In the genomic region with DNA sequence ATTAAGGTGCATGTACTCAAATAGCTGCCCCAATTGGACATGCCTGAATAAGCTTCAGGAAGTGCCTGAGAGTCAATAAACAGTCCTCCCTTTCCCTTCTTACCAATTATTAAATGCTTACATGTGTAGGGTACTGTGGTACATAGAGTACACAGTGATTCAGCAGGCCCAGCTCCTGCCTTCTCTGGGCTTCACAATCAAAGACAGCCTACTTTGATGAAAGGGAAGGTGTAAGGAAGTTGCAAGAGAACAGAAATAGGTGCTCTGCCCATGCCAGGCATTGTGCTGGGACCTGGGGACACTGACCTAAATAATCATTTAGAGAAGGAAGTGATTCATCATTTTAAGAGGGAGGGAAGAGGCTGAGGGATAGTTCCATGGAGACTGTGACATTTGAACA, we compare ENCODE assay signal across 12 cellular contexts. TPM values are rescaled to one million over a fixed set of nuclear protein-coding genes. Genes with fewer than 3 reads are reported as not detected.
DNase-seq lines count a peak whose midpoint lies in the region; ATAC-seq and TF ChIP-seq lines count a peak whose summit lies in the region.
"Had no signal": no experiment of that assay in that cellular context is flagged by ENCODE, and none has a peak within 500 bp of the region (broad histone marks: within the 10 kb centered on the region; RNA-seq: fewer than 3 reads in every experiment).

No MANE protein-coding gene starts in this region.

- H3K36me3 Mint-ChIP-seq in dendritic cell treated with granulocyte-macrophage colony-stimulating factor and Interleukin-4, amounts not matched to agents 40 ng/mL and 50 ng/mL, for 4 days (ENCODE audit: low read depth) = no peaks in the 10 kb centered on the region
- H3K36me3 Mint-ChIP-seq in effector memory CD8-positive, alpha-beta T cell (ENCODE audit: insufficient read depth) = peaks cover 5% of the 10 kb centered on the region
- H3K36me3 Mint-ChIP-seq: activated CD8-positive, alpha-beta memory T cell treated with anti-CD3 and anti-CD28 coated beads, Interleukin-2, amount 10 ng/mL, durations not matched to agents 7 days and 5 days had no signal

- no peaks in the 10 kb centered on the region for H3K9me3 ChIP-seq in right cardiac atrium (ENCODE audit: control insufficient read depth, low read length)
- H3K9me3 ChIP-seq in right atrium auricular region = no peaks in the 10 kb centered on the region

- intact Hi-C loops in right cardiac atrium (cut with DNase I) = no loop called here
- intact Hi-C loops in dendritic cell treated with granulocyte-macrophage colony-stimulating factor and Interleukin-4, amounts not matched to agents 40 ng/mL and 50 ng/mL, for 4 days (cut with micrococcal nuclease) = loop anchor here (5.0 kb wide), 1 partner anchor 68 kb away; no protein-coding TSS in a partner anchor

- no peak overlapping the region for H3K4me3 Mint-ChIP-seq in dendritic cell treated with granulocyte-macrophage colony-stimulating factor and Interleukin-4, amounts not matched to agents 40 ng/mL and 50 ng/mL, for 4 days
- no peak overlapping the region for H3K4me3 Mint-ChIP-seq in effector memory CD8-positive, alpha-beta T cell
- H3K4me3 Mint-ChIP-seq: activated CD8-positive, alpha-beta memory T cell treated with anti-CD3 and anti-CD28 coated beads, Interleukin-2, amount 10 ng/mL, durations not matched to agents 7 days and 5 days; T-helper 1 cell treated with Interleukin-12 subunit alpha and Interleukin-12 subunit beta and Interleukin-4 antibody, amounts not matched to agents 30 μg/mL and 1 μg/mL, for 36 hours had no signal

- H3K27me3 Mint-ChIP-seq in dendritic cell treated with granulocyte-macrophage colony-stimulating factor and Interleukin-4, amounts not matched to agents 40 ng/mL and 50 ng/mL, for 4 days = no peaks in the 10 kb centered on the region
- peaks cover 0 to 28% of the 10 kb centered on the region in 2 donors for H3K27me3 Mint-ChIP-seq in effector memory CD8-positive, alpha-beta T cell

- DNase-seq in right cardiac atrium (no peak), right atrium auricular region (ENCODE audit: low spot score) (no peak), NCI-H526 treated with DMSO at 0.1 percent for 48 hours (lab: John Stamatoyannopoulos, UW) (peak; percentile 65), cortex of kidney (lab: John Stamatoyannopoulos, UW) (no peak)
- DNase-seq in effector memory CD8-positive, alpha-beta T cell = no peak
- DNase-seq: activated CD8-positive, alpha-beta memory T cell treated with anti-CD3 and anti-CD28 coated beads, Interleukin-2, amount 10 ng/mL, durations not matched to agents 7 days and 5 days; hippocampal formation; retina had no signal

- peak; percentile 22 to 72 for ATAC-seq in right cardiac atrium
- no peak for ATAC-seq in HG03342 (IDR thresholded peaks at IDR 0.05; ENCODE audit: unreplicated experiment)
- ATAC-seq in effector memory CD8-positive, alpha-beta T cell (replicated peaks) = no peak
- ATAC-seq in GM19328 (IDR thresholded peaks at IDR 0.05; ENCODE audit: unreplicated experiment) = no peak
- ATAC-seq: activated CD8-positive, alpha-beta memory T cell treated with anti-CD3 and anti-CD28 coated beads, Interleukin-2, amount 10 ng/mL, durations not matched to agents 7 days and 5 days had no signal

- TF ChIP-seq CTCF in right atrium auricular region (IDR thresholded peaks at IDR 0.05) = no peak

- H3K27ac Mint-ChIP-seq in dendritic cell treated with granulocyte-macrophage colony-stimulating factor and Interleukin-4, amounts not matched to agents 40 ng/mL and 50 ng/mL, for 4 days = peak overlapping the region; percentile 26
- H3K27ac Mint-ChIP-seq in effector memory CD8-positive, alpha-beta T cell = no peak overlapping the region
- H3K27ac Mint-ChIP-seq: activated CD8-positive, alpha-beta memory T cell treated with anti-CD3 and anti-CD28 coated beads, Interleukin-2, amount 10 ng/mL, durations not matched to agents 7 days and 5 days had no signal

- H3K4me1 ChIP-seq in right cardiac atrium (ENCODE audit: control insufficient read depth, insufficient read depth, low read length) (peaks cover 9% of the 10 kb centered on the region), right atrium auricular region (peaks cover 0 to 39% of the 10 kb centered on the region in 2 donors)

- H3K27ac ChIP-seq in right cardiac atrium (ENCODE audit: low read length) (no peak overlapping the region), right atrium auricular region (peak overlapping the region in 1 of 2 donors; percentile 41)

- no peaks in the 10 kb centered on the region for H3K9me3 Mint-ChIP-seq in dendritic cell treated with granulocyte-macrophage colony-stimulating factor and Interleukin-4, amounts not matched to agents 40 ng/mL and 50 ng/mL, for 4 days
- no peaks in the 10 kb centered on the region for H3K9me3 Mint-ChIP-seq in effector memory CD8-positive, alpha-beta T cell

- H3K4me3 ChIP-seq in right cardiac atrium (ENCODE audit: low read length) = no peak overlapping the region
- no peak overlapping the region for H3K4me3 ChIP-seq in right atrium auricular region

- H3K27me3 ChIP-seq in right cardiac atrium (ENCODE audit: control insufficient read depth, insufficient read depth) = no peaks in the 10 kb centered on the region
- no peaks in the 10 kb centered on the region for H3K27me3 ChIP-seq in right atrium auricular region

- H3K4me1 Mint-ChIP-seq in dendritic cell treated with granulocyte-macrophage colony-stimulating factor and Interleukin-4, amounts not matched to agents 40 ng/mL and 50 ng/mL, for 4 days (ENCODE audit: low read depth) = peaks cover 60% of the 10 kb centered on the region
- H3K4me1 Mint-ChIP-seq in effector memory CD8-positive, alpha-beta T cell (ENCODE audit: low read depth in 2 of 2) = peaks cover 0 to 20% of the 10 kb centered on the region in 2 donors

- H3K36me3 ChIP-seq in right atrium auricular region = no peaks in the 10 kb centered on the region

RNA-seq across cellular contexts. Expression of a gene that starts 17.2 kb away (rescaled TPM):
- total RNA-seq in right cardiac atrium (100 to 1,000 TPM; 101 to 139 (median 116) TPM), right atrium auricular region (100 to 1,000 TPM in 1 of 2 donors, 10 to 100 TPM in 1; 94.8 to 183 TPM)
- 29.0 TPM for polyA plus RNA-seq in right cardiac atrium

Comparison
In these comparisons a context has a peak if more than half of its experiments do, and no peak if none do; other contexts are left out.
1. ATAC-seq: peak in right cardiac atrium (2 of 2); none in HG03342 (single experiment), effector memory CD8-positive, alpha-beta T cell (single experiment) and GM19328 (single experiment).